In the genomic region with DNA sequence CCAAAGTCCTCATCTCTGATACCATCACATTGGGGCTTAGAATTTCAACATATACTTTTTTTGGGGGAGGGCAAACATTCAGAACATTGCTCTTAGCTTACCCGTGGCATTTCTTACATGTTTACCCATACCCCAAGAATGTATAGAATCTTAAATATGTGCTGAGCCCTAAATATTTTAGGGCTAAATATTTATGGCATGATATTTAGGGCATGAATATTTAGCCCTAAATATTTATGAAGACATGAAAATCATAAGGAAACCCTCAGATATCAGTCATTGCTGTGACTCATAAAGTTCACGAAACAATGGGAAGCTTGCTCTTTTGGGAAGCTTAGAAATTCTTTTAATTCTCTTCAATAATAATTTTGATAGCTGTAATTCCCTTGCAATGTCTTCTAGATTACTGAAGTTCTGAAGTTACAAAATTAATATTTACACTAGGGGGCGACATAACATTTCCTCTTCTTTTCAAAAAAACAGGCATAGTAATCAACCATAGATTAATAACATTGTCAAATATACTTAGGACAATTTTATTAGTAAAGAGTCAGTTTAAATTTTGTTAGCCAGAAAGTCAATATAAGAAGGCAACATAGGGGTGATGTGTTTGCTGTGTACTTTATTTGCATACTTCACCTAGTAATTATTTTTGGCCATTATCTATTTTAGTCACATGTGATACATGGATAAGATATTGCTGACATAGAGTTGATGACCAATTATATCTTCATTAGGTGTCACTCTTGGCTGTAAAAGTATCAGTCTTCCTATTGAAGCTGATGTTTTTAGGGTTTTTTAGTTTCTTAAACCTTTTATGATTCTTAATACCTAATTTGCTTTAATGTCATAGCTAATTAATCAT, we compare ENCODE assay signal across 8 cellular contexts. TPM values are rescaled to one million over a fixed set of nuclear protein-coding genes. Genes with fewer than 3 reads are reported as not detected.
DNase-seq lines count a peak whose midpoint lies in the region; ATAC-seq, FAIRE-seq and TF ChIP-seq lines count a peak whose summit lies in the region.

No MANE protein-coding gene starts in this region.

- no peaks in the 10 kb centered on the region for H3K9me3 ChIP-seq in right lobe of liver
- no peaks in the 10 kb centered on the region for H3K9me3 ChIP-seq in effector memory CD4-positive, alpha-beta T cell (ENCODE audit: control insufficient read depth, low read length)

- no peaks in the 10 kb centered on the region for H3K27me3 ChIP-seq in right lobe of liver
- H3K27me3 ChIP-seq in effector memory CD4-positive, alpha-beta T cell (replicated peaks; ENCODE audit: control insufficient read depth, insufficient read depth, low read length, poor library complexity, severe bottlenecking), result no peaks in the 10 kb centered on the region

- peak in 1 of 4 donors; percentile 33 for ATAC-seq in right lobe of liver

- TF ChIP-seq CTCF in D721Med (IDR thresholded peaks at IDR 0.05; ENCODE audit: insufficient read depth, missing control alignments), result peak; percentile 50
- TF ChIP-seq CTCF in VCaP (conservative IDR thresholded peaks at IDR 0.05), result peak; percentile 58
- peak; percentile 24 to 56 (median 48) for TF ChIP-seq CTCF in right lobe of liver (IDR thresholded peaks at IDR 0.05)

- H3K27ac ChIP-seq in VCaP (no peak overlapping the region), right lobe of liver (no peak overlapping the region)
- no peak overlapping the region for H3K27ac ChIP-seq in effector memory CD4-positive, alpha-beta T cell (ENCODE audit: insufficient read depth, low read length, poor library complexity, severe bottlenecking)

- H3K4me1 ChIP-seq in right lobe of liver, result no peaks in the 10 kb centered on the region
- H3K4me1 ChIP-seq in effector memory CD4-positive, alpha-beta T cell (ENCODE audit: control insufficient read depth, insufficient read depth, low read length, poor library complexity, severe bottlenecking), result no peaks in the 10 kb centered on the region

- no peak overlapping the region for H3K4me3 ChIP-seq in right lobe of liver
- no peak overlapping the region for H3K4me3 ChIP-seq in effector memory CD4-positive, alpha-beta T cell (ENCODE audit: insufficient read depth, low read depth, low read length, poor library complexity, severe bottlenecking)

- no peaks in the 10 kb centered on the region for H3K36me3 ChIP-seq in right lobe of liver
- H3K36me3 ChIP-seq in effector memory CD4-positive, alpha-beta T cell (ENCODE audit: control insufficient read depth, insufficient read depth, low read length), result no peaks in the 10 kb centered on the region

- DNase-seq in D721Med (ENCODE audit: insufficient read length, low spot score), result no peak
- peak; percentile 54 for DNase-seq in HT-29 (ENCODE audit: low spot score)
- DNase-seq in right lobe of liver, result no peak
- no peak for DNase-seq in SHP77 (lab: John Stamatoyannopoulos, UW)
- DNase-seq in GOT3 (lab: John Stamatoyannopoulos, UW), result no peak
- DNase-seq in HUDEP-2 (lab: John Stamatoyannopoulos, UW; ENCODE audit: unreplicated experiment in 76 of 76), result no peak
- DNase-seq in effector memory CD4-positive, alpha-beta T cell, result no peak

- intact Hi-C loops in right lobe of liver (cut with DNase I), result no loop called here

- no peak for TF ChIP-seq POLR2A in right lobe of liver (IDR thresholded peaks at IDR 0.05)

- peak; percentile 68 for FAIRE-seq in D721Med (lab: Jason Lieb, UNC)

- WGBS in right lobe of liver (ENCODE audit: insufficient coverage, low coverage, low lambda C conversion rate, missing lambda C conversion rate), result 12% methylated on average over 3 of the region's 3 CpGs

RNA-seq across cellular contexts. Expression of a gene that starts 13.1 kb away (rescaled TPM):
- total RNA-seq in HT-29 (2014; rRNA removed; shearing (Covaris generic)), result not detected in 2 replicates
- total RNA-seq in right lobe of liver, result under 1 TPM in 3 of 6 experiments, not detected in 3; 0.06 to 0.30 (median 0.20) TPM
